11 cellular contexts compared by ENCODE assay signal in genomic region chr20:44609006-44609510, GRCh38. TPM values are rescaled to one million over a fixed set of nuclear protein-coding genes. Genes with fewer than 3 reads are reported as not detected.
DNase-seq lines count a peak whose midpoint lies in the region; ATAC-seq and TF ChIP-seq lines count a peak whose summit lies in the region.
"Had no signal": no experiment of that assay in that cellular context is flagged by ENCODE, and none has a peak within 500 bp of the region (broad histone marks: within the 10 kb centered on the region; RNA-seq: fewer than 3 reads in every experiment).

No MANE protein-coding gene starts in this region.

- H3K9ac ChIP-seq in rectal smooth muscle tissue (ENCODE audit: low read length): peak overlapping the region; percentile 4

- peaks cover 15% of the 10 kb centered on the region for H3F3A ChIP-seq in DOHH2 (ENCODE audit: control insufficient read depth, insufficient read depth)

- TF ChIP-seq CTCF in DOHH2 (IDR thresholded peaks at IDR 0.05; ENCODE audit: low read depth, low read length, poor library complexity, severe bottlenecking) (no peak), GM20000 (IDR thresholded peaks at IDR 0.05; ENCODE audit: extremely low read depth, missing control alignments) (no peak)

- H3K79me2 ChIP-seq in DOHH2 (ENCODE audit: control insufficient read depth, low read length): peaks cover 38% of the 10 kb centered on the region

- H3K4me3 ChIP-seq in DOHH2 (ENCODE audit: low read length) (peak overlapping the region; percentile 67; the same call in 1 of the 2 replicates), rectal smooth muscle tissue (ENCODE audit: low read length) (peak overlapping the region; percentile 65)

- H3K27ac ChIP-seq in DOHH2 (ENCODE audit: low read depth, low read length) (no peak overlapping the region), rectal smooth muscle tissue (ENCODE audit: low read depth, low read length) (peak overlapping the region; percentile 95)
- H3K27ac ChIP-seq: epithelial cell of prostate, HL-60 had no signal

- H3K36me3 Mint-ChIP-seq in activated T-helper 17 cell treated with anti-CD3 and anti-CD28 coated beads, Interleukin-2, amount 50 U/mL, for 72 hours (ENCODE audit: low read depth): peaks cover 7% of the 10 kb centered on the region

- H3K4me1 Mint-ChIP-seq in activated T-helper 17 cell treated with anti-CD3 and anti-CD28 coated beads, Interleukin-2, amount 50 U/mL, for 72 hours: no peaks in the 10 kb centered on the region

- no peaks in the 10 kb centered on the region for H3K9me2 ChIP-seq in DOHH2 (replicated peaks; ENCODE audit: control insufficient read depth, low read length)

- peak overlapping the region; percentile 88 for H3K4me2 ChIP-seq in DOHH2 (ENCODE audit: low read length)

- H3K27me3 Mint-ChIP-seq in activated T-helper 17 cell treated with anti-CD3 and anti-CD28 coated beads, Interleukin-2, amount 50 U/mL, for 72 hours: no peaks in the 10 kb centered on the region

- H3K27ac Mint-ChIP-seq in activated T-helper 17 cell treated with anti-CD3 and anti-CD28 coated beads, Interleukin-2, amount 50 U/mL, for 72 hours: peak overlapping the region; percentile 28

- no peak for ATAC-seq in activated T-helper 17 cell treated with anti-CD3 and anti-CD28 coated beads, Interleukin-2, amount 50 U/mL, for 72 hours (replicated peaks)
- ATAC-seq in HG02798 (IDR thresholded peaks at IDR 0.05; ENCODE audit: poor library complexity, unreplicated experiment): no peak
- ATAC-seq in HG02938 (IDR thresholded peaks at IDR 0.05; ENCODE audit: unreplicated experiment): no peak

- no peak overlapping the region for H3K4me3 Mint-ChIP-seq in activated T-helper 17 cell treated with anti-CD3 and anti-CD28 coated beads, Interleukin-2, amount 50 U/mL, for 72 hours

- H3K36me3 ChIP-seq in DOHH2 (ENCODE audit: control insufficient read depth, low read length) (peaks cover 29% of the 10 kb centered on the region), rectal smooth muscle tissue (ENCODE audit: control insufficient read depth, insufficient read depth, low read length) (peaks cover 5% of the 10 kb centered on the region)

- DNase-seq in islet precursor cell (peak; percentile 62), GM20000 (ENCODE audit: low spot score) (no peak), SK-N-DZ (ENCODE audit: low spot score) (no peak)
- DNase-seq: activated CD8-positive, alpha-beta memory T cell treated with anti-CD3 and anti-CD28 coated beads for 24 hours had no signal

- H3K9me3 ChIP-seq in DOHH2 (ENCODE audit: control insufficient read depth, insufficient read depth, low read length): no peaks in the 10 kb centered on the region

- no peaks in the 10 kb centered on the region for H4K20me1 ChIP-seq in DOHH2 (ENCODE audit: control insufficient read depth, insufficient read depth, low read depth, low read length)

- H3K27me3 ChIP-seq in DOHH2 (ENCODE audit: control insufficient read depth, low read length) (no peaks in the 10 kb centered on the region), rectal smooth muscle tissue (ENCODE audit: control insufficient read depth, insufficient read depth, low read length) (no peaks in the 10 kb centered on the region)

- peaks cover 27% of the 10 kb centered on the region for H3K4me1 ChIP-seq in DOHH2 (ENCODE audit: control insufficient read depth, low read length)
- H3K4me1 ChIP-seq in rectal smooth muscle tissue (ENCODE audit: control insufficient read depth, insufficient read depth, low read length): peaks cover 15% of the 10 kb centered on the region

- no peaks in the 10 kb centered on the region for H3K9me3 Mint-ChIP-seq in activated T-helper 17 cell treated with anti-CD3 and anti-CD28 coated beads, Interleukin-2, amount 50 U/mL, for 72 hours

RNA-seq across cellular contexts. Expression of gene PKIG, which starts 26.7 kb away (rescaled TPM):
- 10 to 100 TPM in 1 of 2 donors, 1 to 10 TPM in 1; 4.4 to 11.9 TPM for total RNA-seq in activated T-helper 17 cell treated with anti-CD3 and anti-CD28 coated beads, Interleukin-2, amount 50 U/mL, for 72 hours
- 42.9 and 46.8 TPM in 2 replicates for polyA plus RNA-seq in SK-N-DZ (2014; cell fraction: cytosol; rRNA removed)
- polyA plus RNA-seq in SK-N-DZ (2014; cell fraction: nucleus; rRNA removed): 21.9 and 23.0 TPM in 2 replicates

RNA-seq across cellular contexts. Expression of gene ADA, which starts 42.4 kb away (rescaled TPM):
- total RNA-seq in activated T-helper 17 cell treated with anti-CD3 and anti-CD28 coated beads, Interleukin-2, amount 50 U/mL, for 72 hours: 10 to 100 TPM; 30.4 to 32.5 TPM
- 3.1 and 4.4 TPM in 2 replicates for polyA plus RNA-seq in SK-N-DZ (2014; cell fraction: cytosol; rRNA removed)
- 4.5 and 5.8 TPM in 2 replicates for polyA plus RNA-seq in SK-N-DZ (2014; cell fraction: nucleus; rRNA removed)
